ENCODE assay signal across 1 cellular context in genomic region chr1:236860674-236861073, GRCh38.
TF ChIP-seq lines count a peak whose summit lies in the region.

No MANE protein-coding gene starts in this region.

TF ChIP-seq in K562, 482 proteins besides CTCF, POLR2A, EP300 and RAD21 (continued from another document):
- TF ChIP-seq CEBPZ (IDR thresholded peaks at IDR 0.05; ENCODE audit: borderline replicate concordance, low read depth, low read length) (no peak), ZFP36 (IDR thresholded peaks at IDR 0.05; ENCODE audit: low read depth, low read length, partially characterized antibody) (no peak), ZNF695 (CRISPR knock-in tag; IDR thresholded peaks at IDR 0.05) (no peak), ZNF507 (tag; conservative IDR thresholded peaks at IDR 0.05) (no peak), C11orf30 (IDR thresholded peaks at IDR 0.05; ENCODE audit: low read depth) (peak; percentile 15; the same call in 1 of the 2 replicates), BCL6 (CRISPR knock-in tag; IDR thresholded peaks at IDR 0.05) (no peak), ZNF57 (CRISPR knock-in tag; IDR thresholded peaks at IDR 0.05) (no peak), BRD9 (IDR thresholded peaks at IDR 0.05; ENCODE audit: low read depth, partially characterized antibody) (no peak), ZNF316 (IDR thresholded peaks at IDR 0.05) (peak; percentile 80), TCFL5 (CRISPR knock-in tag; conservative IDR thresholded peaks at IDR 0.05) (no peak), ZHX1 (conservative IDR thresholded peaks at IDR 0.05; ENCODE audit: low read length) (no peak), MCM3 (IDR thresholded peaks at IDR 0.05) (no peak), MXD1 (CRISPR knock-in tag; IDR thresholded peaks at IDR 0.05; ENCODE audit: borderline replicate concordance, poor library complexity, severe bottlenecking) (no peak), HMG20A (CRISPR knock-in tag; conservative IDR thresholded peaks at IDR 0.05) (no peak)
- TF ChIP-seq, protein P1, sequence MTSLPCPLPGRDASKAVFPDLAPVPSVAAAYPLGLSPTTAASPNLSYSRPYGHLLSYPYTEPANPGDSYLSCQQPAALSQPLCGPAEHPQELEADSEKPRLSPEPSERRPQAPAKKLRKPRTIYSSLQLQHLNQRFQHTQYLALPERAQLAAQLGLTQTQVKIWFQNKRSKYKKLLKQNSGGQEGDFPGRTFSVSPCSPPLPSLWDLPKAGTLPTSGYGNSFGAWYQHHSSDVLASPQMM (CRISPR knock-in tag; IDR thresholded peaks at IDR 0.05): no peak
- TF ChIP-seq, protein P2, sequence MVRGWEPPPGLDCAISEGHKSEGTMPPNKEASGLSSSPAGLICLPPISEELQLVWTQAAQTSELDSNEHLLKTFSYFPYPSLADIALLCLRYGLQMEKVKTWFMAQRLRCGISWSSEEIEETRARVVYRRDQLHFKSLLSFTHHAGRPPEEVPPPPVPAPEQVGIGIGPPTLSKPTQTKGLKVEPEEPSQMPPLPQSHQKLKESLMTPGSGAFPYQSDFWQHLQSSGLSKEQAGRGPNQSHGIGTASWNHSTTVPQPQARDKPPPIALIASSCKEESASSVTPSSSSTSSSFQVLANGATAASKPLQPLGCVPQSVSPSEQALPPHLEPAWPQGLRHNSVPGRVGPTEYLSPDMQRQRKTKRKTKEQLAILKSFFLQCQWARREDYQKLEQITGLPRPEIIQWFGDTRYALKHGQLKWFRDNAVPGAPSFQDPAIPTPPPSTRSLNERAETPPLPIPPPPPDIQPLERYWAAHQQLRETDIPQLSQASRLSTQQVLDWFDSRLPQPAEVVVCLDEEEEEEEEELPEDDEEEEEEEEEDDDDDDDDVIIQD (CRISPR knock-in tag; IDR thresholded peaks at IDR 0.05): no peak
TF ChIP-seq in K562: peak in this region for 3.
